Comparison of ENCODE assay signal across 8 cellular contexts in genomic region chr12:57229634-57230380, GRCh38. TPM values are rescaled to one million over a fixed set of nuclear protein-coding genes. Genes with fewer than 3 reads are reported as not detected.
A peak's percentile ranks its signal among the peaks of the same experiment; 100 is the strongest.
DNase-seq lines count a peak whose midpoint lies in the region; ATAC-seq and TF ChIP-seq lines count a peak whose summit lies in the region.

Gene SHMT2, plus strand, starts transcription at chr12:57229711. Its CDS starts 68 bp downstream, at chr12:57229779.

- peak; percentile 73 for ATAC-seq in HG02642 (IDR thresholded peaks at IDR 0.05; ENCODE audit: poor library complexity, unreplicated experiment)
- peak; percentile 68 to 90 (median 70) for ATAC-seq in heart left ventricle

- H2BK12ac ChIP-seq in trophoblast cell (ENCODE audit: low read length), result no peak within 1 kb of the TSS

- H3K79me1 ChIP-seq in trophoblast cell (ENCODE audit: low read length), result peaks cover 11% of the 10 kb centered on the region

- TF ChIP-seq CTCF in GM10248 (IDR thresholded peaks at IDR 0.05; ENCODE audit: control extremely low read depth, extremely low read depth, low read depth, missing control alignments) (no peak), heart left ventricle (IDR thresholded peaks at IDR 0.05) (peak in 1 of 12 donors; percentile 5), tibial nerve (IDR thresholded peaks at IDR 0.05) (no peak)

- peak in 1 of 2 donors; percentile 29 for TF ChIP-seq POLR2A in heart left ventricle (IDR thresholded peaks at IDR 0.05)
- TF ChIP-seq POLR2A in tibial nerve (IDR thresholded peaks at IDR 0.05), result peak in 1 of 2 donors; percentile 62

- H2AFZ ChIP-seq in trophoblast cell (ENCODE audit: insufficient read depth, low read length, poor library complexity), result peak within 1 kb of the TSS; percentile 72

- peaks cover 45% of the 10 kb centered on the region for H3K4me1 ChIP-seq in adipocyte (ENCODE audit: control insufficient read depth, insufficient read depth, low read length)
- peaks cover 0 to 72% (median 21%) of the 10 kb centered on the region in 12 donors for H3K4me1 ChIP-seq in heart left ventricle
- H3K4me1 ChIP-seq in trophoblast cell (ENCODE audit: control insufficient read depth in 1 of 2, insufficient read depth in 2 of 2, low read length in 2 of 2), result peaks cover 14 to 15% of the 10 kb centered on the region in 2 experiments
- peaks cover 4 to 55% (median 25%) of the 10 kb centered on the region in 4 donors for H3K4me1 ChIP-seq in tibial nerve

- peak in 1 of 2 donors; percentile 58 for TF ChIP-seq EP300 in tibial nerve (IDR thresholded peaks at IDR 0.05)

- peak within 1 kb of the TSS; percentile 87 for H3K4me3 ChIP-seq in adipocyte (ENCODE audit: low read length)
- H3K4me3 ChIP-seq in heart left ventricle, result peak within 1 kb of the TSS; percentile 43 to 82 (median 64)
- H3K4me3 ChIP-seq in trophoblast cell (ENCODE audit: low read depth, low read length), result peak within 1 kb of the TSS; percentile 78
- peak within 1 kb of the TSS; percentile 44 to 77 (median 64) for H3K4me3 ChIP-seq in tibial nerve

- CTCF ChIA-PET in GM10248 (lab: Yijun Ruan, JAX), result interaction anchor here (0.8 to 22.8 kb wide), 14 partner anchors 10 to 233 kb away, joined by 3 to 403 read pairs (median 4); partner anchors contain the start of genes NXPH4 and STAT6

- H4K8ac ChIP-seq in trophoblast cell (ENCODE audit: low read depth, low read length), result peak within 1 kb of the TSS; percentile 91

- peak within 1 kb of the TSS; percentile 96 for H3K9ac ChIP-seq in adipocyte (ENCODE audit: low read length)
- H3K9ac ChIP-seq in trophoblast cell (ENCODE audit: low read length), result peak within 1 kb of the TSS; percentile 85

- POLR2A ChIA-PET in GM10248 (lab: Yijun Ruan, JAX), result interaction anchor here (0.6 to 2.3 kb wide), 7 partner anchors 10 to 304 kb away, joined by 3 to 32 read pairs (median 5); partner anchors contain the start of gene DDIT3

- WGBS in heart left ventricle, 4 donors, result 0 to 1% (median 0%) methylated on average over 23 to 42 of the region's 42 CpGs
- WGBS in trophoblast cell (ENCODE audit: extremely low coverage, insufficient coverage, insufficient read length), result no CpG with 5 or more reads among the region's 42 CpGs
- 0 to 2% methylated on average over 42 of the region's 42 CpGs for WGBS in tibial nerve, 2 donors

- peak within 1 kb of the TSS; percentile 73 for H2BK5ac ChIP-seq in trophoblast cell (ENCODE audit: low read depth, low read length, poor library complexity)

- DNase-seq in GM10248 (ENCODE audit: extremely low spot score) (peak; percentile 98), NCI-H1436 (lab: John Stamatoyannopoulos, UW) (peak; percentile 94), SW480 (ENCODE audit: low spot score) (peak; percentile 96), adipocyte (ENCODE audit: low read depth) (peak; percentile 99), heart left ventricle (peak; percentile 94 to 97 (median 97)), trophoblast cell (peak; percentile 97 to 100), tibial nerve (ENCODE audit: low spot score in 2 of 2) (peak; percentile 77 to 79)

- peak within 1 kb of the TSS; percentile 87 for H3K4me2 ChIP-seq in trophoblast cell (ENCODE audit: low read length)

- peak within 1 kb of the TSS; percentile 57 for H3K4ac ChIP-seq in trophoblast cell (ENCODE audit: low read depth, low read length)

- peak within 1 kb of the TSS; percentile 75 for H4K12ac ChIP-seq in trophoblast cell (ENCODE audit: low read depth, low read length)

- peak within 1 kb of the TSS; percentile 67 for H4K91ac ChIP-seq in trophoblast cell (ENCODE audit: low read depth, low read length)

- no peak within 1 kb of the TSS for H3K23ac ChIP-seq in trophoblast cell (ENCODE audit: low read length)

- intact Hi-C loops in heart left ventricle (cut with DNase I), result loop anchor here in 1 of 10 donors (2.0 kb wide), 1 partner anchor 15 kb away; no protein-coding TSS in a partner anchor

- no peaks in the 10 kb centered on the region for H3K27me3 ChIP-seq in adipocyte (replicated peaks; ENCODE audit: control insufficient read depth, insufficient read depth, low read length)
- H3K27me3 ChIP-seq in heart left ventricle, result peaks cover 10 to 28% (median 25%) of the 10 kb centered on the region in 9 donors
- peaks cover 25% of the 10 kb centered on the region for H3K27me3 ChIP-seq in trophoblast cell (ENCODE audit: insufficient read depth, low read length)
- H3K27me3 ChIP-seq in tibial nerve, result peaks cover 0 to 33% of the 10 kb centered on the region in 2 donors

- peaks cover 12% of the 10 kb centered on the region for H3K79me2 ChIP-seq in trophoblast cell (ENCODE audit: control insufficient read depth, insufficient read depth, low read length, poor library complexity)

- peak within 1 kb of the TSS; percentile 78 for H3K18ac ChIP-seq in trophoblast cell (ENCODE audit: low read length)

- H3K9me3 ChIP-seq in adipocyte (ENCODE audit: control insufficient read depth, low read length) (no peaks in the 10 kb centered on the region), heart left ventricle (no peaks in the 10 kb centered on the region), trophoblast cell (ENCODE audit: insufficient read depth, low read depth, low read length) (peaks cover 9% of the 10 kb centered on the region), tibial nerve (no peaks in the 10 kb centered on the region)

- peak within 1 kb of the TSS; percentile 49 for H2AK5ac ChIP-seq in trophoblast cell (ENCODE audit: low read length)

- H2BK120ac ChIP-seq in trophoblast cell (ENCODE audit: insufficient read depth, low read length, poor library complexity), result peak within 1 kb of the TSS; percentile 67

- H3K14ac ChIP-seq in trophoblast cell (ENCODE audit: low read length), result peak within 1 kb of the TSS; percentile 84

- H3K36me3 ChIP-seq in adipocyte (ENCODE audit: control insufficient read depth, insufficient read depth, low read length, severe bottlenecking) (peaks cover 37% of the 10 kb centered on the region), heart left ventricle (peaks cover 0 to 40% (median 29%) of the 10 kb centered on the region in 9 donors), trophoblast cell (ENCODE audit: control insufficient read depth in 1 of 2, insufficient read depth in 2 of 2, low read length in 2 of 2) (peaks cover 36 to 38% of the 10 kb centered on the region in 2 experiments), tibial nerve (peaks cover 0 to 39% (median 14%) of the 10 kb centered on the region in 3 donors)

- H3K27ac ChIP-seq in heart left ventricle, result peak within 1 kb of the TSS in 11 of 12 donors; percentile 25 to 89 (median 74)
- peak within 1 kb of the TSS; percentile 58 for H3K27ac ChIP-seq in trophoblast cell (ENCODE audit: low read depth, low read length)
- peak within 1 kb of the TSS; percentile 15 to 93 (median 78) for H3K27ac ChIP-seq in tibial nerve

RNA-seq across cellular contexts. Expression of gene SHMT2, which starts in this region (rescaled TPM):
- 10 to 100 TPM; 26.2 to 46.7 (median 35.5) TPM for total RNA-seq in heart left ventricle
- polyA plus RNA-seq in heart left ventricle, result 10 to 100 TPM; 15.9 to 76.5 TPM
- polyA plus RNA-seq in trophoblast cell (2013), result 118 and 120 TPM in 2 replicates
- 10 to 100 TPM; 18.4 to 77.3 (median 32.6) TPM for total RNA-seq in tibial nerve

Comparison
In these comparisons a context has a peak if more than half of its experiments do, and no peak if none do; other contexts are left out.
1. Peak in every context shown above with its lines: DNase-seq, ATAC-seq, H3K4me3 ChIP-seq and H3K27ac ChIP-seq.